27 cellular contexts compared by ENCODE assay signal in the genomic region with DNA sequence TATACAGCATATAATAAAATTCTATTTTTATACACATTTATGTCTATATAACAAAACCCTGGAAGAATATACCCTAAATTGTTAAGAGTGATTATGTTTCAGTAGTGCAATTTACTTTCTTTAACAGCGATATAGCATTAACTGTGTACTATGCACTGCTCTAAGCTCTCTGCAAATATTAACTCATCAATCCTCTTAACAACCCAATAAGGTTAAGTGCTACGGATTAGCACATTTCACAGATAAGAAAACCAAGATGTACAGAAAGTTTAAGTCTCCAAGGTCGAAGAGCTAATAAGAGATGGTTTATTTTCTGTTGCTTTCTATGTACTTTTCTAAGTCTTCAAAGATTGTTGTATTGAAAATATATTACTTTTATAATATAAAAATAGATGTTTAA.
"Had no signal": no experiment of that assay in that cellular context is flagged by ENCODE, and none has a peak within 500 bp of the region (broad histone marks: within the 10 kb centered on the region; RNA-seq: fewer than 3 reads in every experiment).

No MANE protein-coding gene starts in this region.

- H3K27me3 ChIP-seq: colonic mucosa, dorsolateral prefrontal cortex, esophagus squamous epithelium, gastroesophageal sphincter, tibial artery had no signal

- H3K27ac ChIP-seq: colonic mucosa, dorsolateral prefrontal cortex, esophagus squamous epithelium, gastroesophageal sphincter, lower lobe of right lung, parathyroid adenoma, tibial artery had no signal

- H3K4me1 ChIP-seq: colonic mucosa, parathyroid adenoma had no signal

- H3K36me3 ChIP-seq: colonic mucosa, esophagus squamous epithelium, gastroesophageal sphincter, lower lobe of right lung, tibial artery had no signal

- H2AFZ ChIP-seq: parathyroid adenoma had no signal

- H3K9ac ChIP-seq: parathyroid adenoma had no signal

- DNase-seq: activated CD4-positive, alpha-beta memory T cell treated with anti-CD3 and anti-CD28 coated beads for 36 hours; activated CD4-positive, alpha-beta T cell treated with anti-CD3 and anti-CD28 coated beads for 4 hours; activated CD4-positive, CD25-positive, alpha-beta regulatory T cell; activated effector memory CD4-positive, alpha-beta T cell treated with Interleukin-2 at 50 U/mL for 16 hours; activated naive CD4-positive, alpha-beta T cell treated with anti-CD3 and anti-CD28 coated beads for 36 hours; activated naive CD8-positive, alpha-beta T cell treated with anti-CD3 and anti-CD28 coated beads, Interleukin-2, amount 10 ng/mL, durations not matched to agents 7 days and 5 days; activated T-cell treated with anti-CD3 and anti-CD28 coated beads, Interleukin-2, amount 50 U/mL, for 72 hours; amniotic stem cell; colonic mucosa; dorsolateral prefrontal cortex; esophagus squamous epithelium; head of caudate nucleus; islet precursor cell; lower lobe of right lung; mesendoderm; naive B cell; nucleus accumbens; right cardiac atrium; stimulated activated CD4-positive, alpha-beta T cell treated with anti-CD3 and anti-CD28 coated beads, Interleukin-2, amount 100 ng/mL, for 24 hours; stimulated activated naive CD8-positive, alpha-beta T cell treated with anti-CD3 and anti-CD28 coated beads, Interleukin-15, amount 100 ng/mL, for 72 hours; T1000; tibial artery had no signal

- ATAC-seq: activated T-cell treated with anti-CD3 and anti-CD28 coated beads, Interleukin-2, amount 50 U/mL, for 72 hours; gastroesophageal sphincter; left lobe of liver; lower lobe of right lung; right cardiac atrium; stimulated activated effector memory CD8-positive, alpha-beta T cell treated with anti-CD3 and anti-CD28 coated beads, Interleukin-12 subunit alpha, Interleukin-12 subunit beta, amount 100 ng/mL, for 72 hours; stimulated activated naive CD8-positive, alpha-beta T cell treated with anti-CD3 and anti-CD28 coated beads, Interleukin-15, amount 100 ng/mL, for 72 hours had no signal

- H3K27ac Mint-ChIP-seq: activated CD4-positive, alpha-beta memory T cell treated with anti-CD3 and anti-CD28 coated beads for 36 hours; activated naive CD4-positive, alpha-beta T cell treated with anti-CD3 and anti-CD28 coated beads for 36 hours; activated naive CD8-positive, alpha-beta T cell treated with anti-CD3 and anti-CD28 coated beads, Interleukin-2, amount 10 ng/mL, durations not matched to agents 7 days and 5 days; activated T-cell treated with anti-CD3 and anti-CD28 coated beads, Interleukin-2, amount 50 U/mL, for 72 hours; naive B cell; stimulated activated effector memory CD8-positive, alpha-beta T cell treated with anti-CD3 and anti-CD28 coated beads, Interleukin-12 subunit alpha, Interleukin-12 subunit beta, amount 100 ng/mL, for 72 hours; stimulated activated naive CD8-positive, alpha-beta T cell treated with anti-CD3 and anti-CD28 coated beads, Interleukin-15, amount 100 ng/mL, for 72 hours had no signal

- H3K4me1 Mint-ChIP-seq: activated naive CD8-positive, alpha-beta T cell treated with anti-CD3 and anti-CD28 coated beads, Interleukin-2, amount 10 ng/mL, durations not matched to agents 7 days and 5 days; naive B cell; stimulated activated effector memory CD8-positive, alpha-beta T cell treated with anti-CD3 and anti-CD28 coated beads, Interleukin-12 subunit alpha, Interleukin-12 subunit beta, amount 100 ng/mL, for 72 hours; stimulated activated naive CD8-positive, alpha-beta T cell treated with anti-CD3 and anti-CD28 coated beads, Interleukin-15, amount 100 ng/mL, for 72 hours had no signal

- H3K4me3 ChIP-seq: colonic mucosa, dorsolateral prefrontal cortex, esophagus squamous epithelium, gastroesophageal sphincter, lower lobe of right lung, tibial artery had no signal

- H3K36me3 Mint-ChIP-seq: activated CD4-positive, alpha-beta memory T cell treated with anti-CD3 and anti-CD28 coated beads for 36 hours; activated naive CD8-positive, alpha-beta T cell treated with anti-CD3 and anti-CD28 coated beads, Interleukin-2, amount 10 ng/mL, durations not matched to agents 7 days and 5 days; naive B cell; stimulated activated effector memory CD8-positive, alpha-beta T cell treated with anti-CD3 and anti-CD28 coated beads, Interleukin-12 subunit alpha, Interleukin-12 subunit beta, amount 100 ng/mL, for 72 hours had no signal

- H3K9me3 ChIP-seq: colonic mucosa, esophagus squamous epithelium, gastroesophageal sphincter, lower lobe of right lung, tibial artery had no signal

- H3K79me2 ChIP-seq: parathyroid adenoma had no signal

- H3K9me3 Mint-ChIP-seq: activated CD4-positive, alpha-beta memory T cell treated with anti-CD3 and anti-CD28 coated beads for 36 hours; activated naive CD4-positive, alpha-beta T cell treated with anti-CD3 and anti-CD28 coated beads for 36 hours; activated naive CD8-positive, alpha-beta T cell treated with anti-CD3 and anti-CD28 coated beads, Interleukin-2, amount 10 ng/mL, durations not matched to agents 7 days and 5 days; naive B cell; stimulated activated naive CD8-positive, alpha-beta T cell treated with anti-CD3 and anti-CD28 coated beads, Interleukin-15, amount 100 ng/mL, for 72 hours had no signal

- H3K27me3 Mint-ChIP-seq: activated CD4-positive, alpha-beta memory T cell treated with anti-CD3 and anti-CD28 coated beads for 36 hours; activated naive CD8-positive, alpha-beta T cell treated with anti-CD3 and anti-CD28 coated beads, Interleukin-2, amount 10 ng/mL, durations not matched to agents 7 days and 5 days; naive B cell; stimulated activated naive CD8-positive, alpha-beta T cell treated with anti-CD3 and anti-CD28 coated beads, Interleukin-15, amount 100 ng/mL, for 72 hours had no signal

- FAIRE-seq: bronchial epithelial cell had no signal

- H3K4me3 Mint-ChIP-seq: activated CD4-positive, alpha-beta memory T cell treated with anti-CD3 and anti-CD28 coated beads for 36 hours; activated naive CD4-positive, alpha-beta T cell treated with anti-CD3 and anti-CD28 coated beads for 36 hours; activated naive CD8-positive, alpha-beta T cell treated with anti-CD3 and anti-CD28 coated beads, Interleukin-2, amount 10 ng/mL, durations not matched to agents 7 days and 5 days; activated T-cell treated with anti-CD3 and anti-CD28 coated beads, Interleukin-2, amount 50 U/mL, for 72 hours; naive B cell; stimulated activated effector memory CD8-positive, alpha-beta T cell treated with anti-CD3 and anti-CD28 coated beads, Interleukin-12 subunit alpha, Interleukin-12 subunit beta, amount 100 ng/mL, for 72 hours; stimulated activated naive CD8-positive, alpha-beta T cell treated with anti-CD3 and anti-CD28 coated beads, Interleukin-15, amount 100 ng/mL, for 72 hours had no signal
